ENCODE assay signal across 20 cellular contexts in genomic region chr11:50098186-50098725, GRCh38.
"Had no signal": no experiment of that assay in that cellular context is flagged by ENCODE, and none has a peak within 500 bp of the region (broad histone marks: within the 10 kb centered on the region; RNA-seq: fewer than 3 reads in every experiment).

No MANE protein-coding gene starts in this region.

- H3K9me3 ChIP-seq: prostate gland, thoracic aorta, transverse colon had no signal

- H3K4me1 ChIP-seq: esophagus squamous epithelium, foreskin keratinocyte, parathyroid adenoma, prostate gland, transverse colon had no signal

- H3K4me3 ChIP-seq: esophagus squamous epithelium, prostate gland, skin epidermis, thoracic aorta, transverse colon had no signal

- ATAC-seq: foreskin keratinocyte; sciatic nerve; stimulated activated naive B cell treated with anti-CD40 and anti-IgM and Interleukin-4, amounts not matched to agents 10 μg/mL and 1 μg/mL and 100 μg/mL, for 72 hours; stimulated activated naive CD8-positive, alpha-beta T cell treated with anti-CD3 and anti-CD28 coated beads, Interleukin-15, amount 100 ng/mL, for 72 hours had no signal

- H3K36me3 ChIP-seq: esophagus squamous epithelium, prostate gland, thoracic aorta, transverse colon had no signal

- H3K27ac Mint-ChIP-seq: naive B cell; nephron; stimulated activated naive B cell treated with anti-CD40 and anti-IgM and Interleukin-4, amounts not matched to agents 10 μg/mL and 1 μg/mL and 100 μg/mL, for 72 hours; stimulated activated naive CD8-positive, alpha-beta T cell treated with anti-CD3 and anti-CD28 coated beads, Interleukin-15, amount 100 ng/mL, for 72 hours had no signal

- H3K4me1 Mint-ChIP-seq: naive B cell; nephron; stimulated activated naive B cell treated with anti-CD40 and anti-IgM and Interleukin-4, amounts not matched to agents 10 μg/mL and 1 μg/mL and 100 μg/mL, for 72 hours; stimulated activated naive CD8-positive, alpha-beta T cell treated with anti-CD3 and anti-CD28 coated beads, Interleukin-15, amount 100 ng/mL, for 72 hours had no signal

- H3K27ac ChIP-seq: esophagus squamous epithelium, foreskin keratinocyte, parathyroid adenoma, prostate gland, skin epidermis, thoracic aorta, transverse colon had no signal

- H3K27me3 ChIP-seq: esophagus squamous epithelium, foreskin keratinocyte, transverse colon had no signal

- DNase-seq: effector memory CD4-positive, alpha-beta T cell; esophagus squamous epithelium; foreskin keratinocyte; head of caudate nucleus; hippocampal formation; mesendoderm; naive B cell; occipital lobe; stimulated activated CD4-positive, alpha-beta T cell treated with anti-CD3 and anti-CD28 coated beads, Interleukin-2, amount 100 ng/mL, for 24 hours; stimulated activated CD4-positive, alpha-beta T cell treated with anti-CD3 and anti-CD28 coated beads, Interleukin-4, amount 100 ng/mL, for 4 hours; stimulated activated naive B cell treated with anti-CD40 and anti-IgM and Interleukin-4, amounts not matched to agents 10 μg/mL and 1 μg/mL and 100 μg/mL, for 72 hours; stimulated activated naive CD8-positive, alpha-beta T cell treated with anti-CD3 and anti-CD28 coated beads, Interleukin-15, amount 100 ng/mL, for 72 hours; substantia nigra; transverse colon had no signal

- H3K4me3 Mint-ChIP-seq: naive B cell; nephron; stimulated activated naive B cell treated with anti-CD40 and anti-IgM and Interleukin-4, amounts not matched to agents 10 μg/mL and 1 μg/mL and 100 μg/mL, for 72 hours; stimulated activated naive CD8-positive, alpha-beta T cell treated with anti-CD3 and anti-CD28 coated beads, Interleukin-15, amount 100 ng/mL, for 72 hours had no signal

- H3K36me3 Mint-ChIP-seq: naive B cell had no signal

- H3K27me3 Mint-ChIP-seq: naive B cell; stimulated activated naive B cell treated with anti-CD40 and anti-IgM and Interleukin-4, amounts not matched to agents 10 μg/mL and 1 μg/mL and 100 μg/mL, for 72 hours; stimulated activated naive CD8-positive, alpha-beta T cell treated with anti-CD3 and anti-CD28 coated beads, Interleukin-15, amount 100 ng/mL, for 72 hours had no signal
